1 cellular context compared by ENCODE assay signal in genomic region chr16:75566040-75566888, GRCh38.
TF ChIP-seq lines count a peak whose summit lies in the region.

GABARAPL2 (plus strand) TSS chr16:75566379; CDS start chr16:75566487, 108 bp downstream.

TF ChIP-seq in HepG2, 621 proteins besides CTCF, POLR2A, EP300 and RAD21 (continued from another document and continues in another):
- TF ChIP-seq, protein P1, sequence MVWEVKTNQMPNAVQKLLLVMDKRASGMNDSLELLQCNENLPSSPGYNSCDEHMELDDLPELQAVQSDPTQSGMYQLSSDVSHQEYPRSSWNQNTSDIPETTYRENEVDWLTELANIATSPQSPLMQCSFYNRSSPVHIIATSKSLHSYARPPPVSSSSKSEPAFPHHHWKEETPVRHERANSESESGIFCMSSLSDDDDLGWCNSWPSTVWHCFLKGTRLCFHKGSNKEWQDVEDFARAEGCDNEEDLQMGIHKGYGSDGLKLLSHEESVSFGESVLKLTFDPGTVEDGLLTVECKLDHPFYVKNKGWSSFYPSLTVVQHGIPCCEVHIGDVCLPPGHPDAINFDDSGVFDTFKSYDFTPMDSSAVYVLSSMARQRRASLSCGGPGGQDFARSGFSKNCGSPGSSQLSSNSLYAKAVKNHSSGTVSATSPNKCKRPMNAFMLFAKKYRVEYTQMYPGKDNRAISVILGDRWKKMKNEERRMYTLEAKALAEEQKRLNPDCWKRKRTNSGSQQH (CRISPR knock-in tag; IDR thresholded peaks at IDR 0.05; ENCODE audit: low read depth), result peak; percentile 80; the same call in 1 of the 2 replicates
- no peak for TF ChIP-seq MAFK (conservative IDR thresholded peaks at IDR 0.05 in 1 of 2, IDR thresholded peaks at IDR 0.05 in 1 of 2; ENCODE audit: low read length in 2 of 2)
- TF ChIP-seq ETV5 (CRISPR knock-in tag; IDR thresholded peaks at IDR 0.05; ENCODE audit: borderline replicate concordance), result peak; percentile 37
- TF ChIP-seq NBN (conservative IDR thresholded peaks at IDR 0.05), result no peak
- TF ChIP-seq ZNF256 (CRISPR knock-in tag; conservative IDR thresholded peaks at IDR 0.05), result no peak; the same call in 1 of the 2 replicates
- no peak for TF ChIP-seq THYN1 (CRISPR knock-in tag; IDR thresholded peaks at IDR 0.05; ENCODE audit: borderline replicate concordance, low read depth)
- peak; percentile 60 for TF ChIP-seq TP53 (CRISPR knock-in tag; conservative IDR thresholded peaks at IDR 0.05)
- 0 out of 2 replicates have a peak, but pooled peaks have one; percentile 16 for TF ChIP-seq ZNF225 (CRISPR knock-in tag; IDR thresholded peaks at IDR 0.05)
- TF ChIP-seq ATM (IDR thresholded peaks at IDR 0.05; ENCODE audit: borderline replicate concordance), result no peak
- TF ChIP-seq ZNF607 (CRISPR knock-in tag; IDR thresholded peaks at IDR 0.05; ENCODE audit: borderline replicate concordance), result peak; percentile 90
- TF ChIP-seq CHD2 (IDR thresholded peaks at IDR 0.05; ENCODE audit: low read depth, low read length), result peak; percentile 46; the same call in 1 of the 2 replicates
- no peak; a peak in 1 of 4 replicates for TF ChIP-seq REST (IDR thresholded peaks at IDR 0.05; ENCODE audit: borderline replicate concordance in 1 of 2, low read depth in 1 of 2, low read length in 2 of 2)
- peak; percentile 50; the same call in 1 of the 2 replicates for TF ChIP-seq ZBTB40 (IDR thresholded peaks at IDR 0.05)
- TF ChIP-seq ZBTB40 (CRISPR knock-in tag; IDR thresholded peaks at IDR 0.05), result 0 out of 2 replicates have a peak, but pooled peaks have one; percentile 49
- no peak for TF ChIP-seq TBL1XR1 (IDR thresholded peaks at IDR 0.05; ENCODE audit: borderline replicate concordance, low read length, partially characterized antibody)
- TF ChIP-seq ZNF75D (CRISPR knock-in tag; IDR thresholded peaks at IDR 0.05; ENCODE audit: borderline replicate concordance), result no peak
- no peak for TF ChIP-seq ZNF652 (CRISPR knock-in tag; IDR thresholded peaks at IDR 0.05; ENCODE audit: borderline replicate concordance, low read depth)
- 0 out of 2 replicates have a peak, but pooled peaks have one; percentile 11 for TF ChIP-seq FOXA3 (CRISPR knock-in tag; IDR thresholded peaks at IDR 0.05)
- 0 out of 2 replicates have a peak, but pooled peaks have one; percentile 16 for TF ChIP-seq NCOR1 (IDR thresholded peaks at IDR 0.05; ENCODE audit: borderline replicate concordance, low read length)
- TF ChIP-seq MTA3 (CRISPR knock-in tag; IDR thresholded peaks at IDR 0.05), result no peak
- no peak for TF ChIP-seq ZKSCAN1 (IDR thresholded peaks at IDR 0.05; ENCODE audit: low read length)
- TF ChIP-seq ZNF101 (CRISPR knock-in tag; IDR thresholded peaks at IDR 0.05; ENCODE audit: borderline replicate concordance, low read depth), result 0 out of 2 replicates have a peak, but pooled peaks have one; percentile 58
- TF ChIP-seq AHDC1 (CRISPR knock-in tag; IDR thresholded peaks at IDR 0.05; ENCODE audit: borderline replicate concordance), result no peak
- 0 out of 2 replicates have a peak, but pooled peaks have one; percentile 56 for TF ChIP-seq ZNF660 (CRISPR knock-in tag; IDR thresholded peaks at IDR 0.05; ENCODE audit: borderline replicate concordance, low read depth)
- TF ChIP-seq, protein P2, sequence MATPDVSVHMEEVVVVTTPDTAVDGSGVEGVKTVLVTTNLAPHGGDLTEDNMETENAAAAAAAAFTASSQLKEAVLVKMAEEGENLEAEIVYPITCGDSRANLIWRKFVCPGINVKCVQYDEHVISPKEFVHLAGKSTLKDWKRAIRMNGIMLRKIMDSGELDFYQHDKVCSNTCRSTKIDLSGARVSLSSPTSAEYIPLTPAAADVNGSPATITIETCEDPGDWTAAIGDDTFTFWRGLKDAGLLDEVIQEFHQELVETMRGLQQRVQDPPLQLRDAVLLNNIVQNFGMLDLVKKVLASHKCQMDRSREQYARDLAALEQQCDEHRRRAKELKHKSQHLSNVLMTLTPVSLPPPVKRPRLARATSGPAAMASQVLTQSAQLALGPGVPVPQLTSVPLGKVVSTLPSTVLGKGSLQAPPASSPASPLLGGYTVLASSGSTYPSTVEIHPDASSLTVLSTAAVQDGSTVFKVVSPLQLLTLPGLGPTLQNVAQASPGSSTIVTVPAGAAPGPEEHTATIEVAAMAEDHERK (CRISPR knock-in tag; IDR thresholded peaks at IDR 0.05; ENCODE audit: low read depth), result 0 out of 2 replicates have a peak, but pooled peaks have one; percentile 46
- no peak for TF ChIP-seq DDIT3 (CRISPR knock-in tag; IDR thresholded peaks at IDR 0.05)
- TF ChIP-seq CSRNP1 (CRISPR knock-in tag; IDR thresholded peaks at IDR 0.05), result peak; percentile 71; the same call in 1 of the 2 replicates
